In genomic region chr19:2579678-2580280, GRCh38 we compare ENCODE assay signal across 8 cellular contexts.
DNase-seq lines count a peak whose midpoint lies in the region; FAIRE-seq and TF ChIP-seq lines count a peak whose summit lies in the region.

No MANE protein-coding gene starts in this region.

- no peaks in the 10 kb centered on the region for H3K4me1 Mint-ChIP-seq in Caco-2 (ENCODE audit: low read depth, unreplicated experiment)
- peaks cover 4% of the 10 kb centered on the region for H3K4me1 Mint-ChIP-seq in astrocyte (ENCODE audit: low read depth, unreplicated experiment)

- intact Hi-C loops in Caco-2 (cut with micrococcal nuclease; ENCODE audit: unreplicated experiment) = loop anchor here (1.0 to 5.0 kb wide), 4 partner anchors 33 to 105 kb away; no protein-coding TSS in a partner anchor

- H3K27me3 ChIP-seq in Caco-2 (replicated peaks; ENCODE audit: control insufficient read depth, insufficient read depth, low read length) (no peaks in the 10 kb centered on the region), astrocyte (ENCODE audit: insufficient read depth, low read length) (no peaks in the 10 kb centered on the region), iPS-20b (ENCODE audit: insufficient read depth, low read length) (peaks cover 21% of the 10 kb centered on the region; the same call in 1 of the 2 replicates)

- H3K4me1 ChIP-seq in Caco-2 (peaks cover 29% of the 10 kb centered on the region), astrocyte (ENCODE audit: insufficient read depth, low read length) (peaks cover 22% of the 10 kb centered on the region), iPS-20b (ENCODE audit: insufficient read depth, low read length) (peaks cover 18% of the 10 kb centered on the region; the same call in 1 of the 2 replicates)

- H3K9me3 ChIP-seq in Caco-2 = peaks cover 12% of the 10 kb centered on the region
- peaks cover 5% of the 10 kb centered on the region for H3K9me3 ChIP-seq in astrocyte (ENCODE audit: insufficient read depth, low read depth, low read length)
- H3K9me3 ChIP-seq in iPS-20b (ENCODE audit: insufficient read depth, low read depth, low read length) = peaks cover 5% of the 10 kb centered on the region; the same call in 1 of the 2 replicates

- POLR2A ChIA-PET in Caco-2 (lab: Charles Lee) = interaction anchor here (0.6 to 2.4 kb wide), 6 partner anchors 9 to 104 kb away, joined by 3 to 48 read pairs (median 4); partner anchors contain the start of gene GADD45B

- H3K27ac Mint-ChIP-seq in Caco-2 (ENCODE audit: unreplicated experiment) = peak overlapping the region; percentile 42
- H3K27ac Mint-ChIP-seq in astrocyte (ENCODE audit: unreplicated experiment) = peak overlapping the region; percentile 84

- FAIRE-seq in astrocyte (lab: Jason Lieb, UNC) = no peak

- CTCF ChIA-PET in Caco-2 (lab: Charles Lee) = interaction anchor here (0.6 to 2.9 kb wide), 10 partner anchors 8 to 109 kb away, joined by 3 to 24 read pairs (median 5); partner anchors contain the start of gene GADD45B

- H3K27me3 Mint-ChIP-seq in Caco-2 (ENCODE audit: insufficient read depth, unreplicated experiment) (no peaks in the 10 kb centered on the region), astrocyte (ENCODE audit: low read depth, unreplicated experiment) (no peaks in the 10 kb centered on the region)

- no peak for TF ChIP-seq CTCF in Caco-2 (IDR thresholded peaks at IDR 0.05; ENCODE audit: insufficient read depth in 1 of 2, low read depth in 1 of 2, low read length in 1 of 2, severe bottlenecking in 1 of 2, unreplicated experiment in 1 of 2)
- TF ChIP-seq CTCF in astrocyte (IDR thresholded peaks at IDR 0.05; ENCODE audit: insufficient read depth, low read depth, low read length) = peak; percentile 1

- peak overlapping the region; percentile 70 for H3K4me3 Mint-ChIP-seq in Caco-2 (ENCODE audit: unreplicated experiment)
- H3K4me3 Mint-ChIP-seq in astrocyte (ENCODE audit: unreplicated experiment) = no peak overlapping the region

- H3K4me3 ChIP-seq in Caco-2 (ENCODE audit: low read depth, low read length) = no peak overlapping the region; the same call in 1 of the 2 replicates
- H3K4me3 ChIP-seq in astrocyte (ENCODE audit: insufficient read depth, low read depth, low read length) = peak overlapping the region; percentile 61
- peak overlapping the region; percentile 79; the same call in 1 of the 2 replicates for H3K4me3 ChIP-seq in iPS-20b (ENCODE audit: low read length)
- peak overlapping the region; percentile 54 for H3K4me3 ChIP-seq in skeletal muscle cell (ENCODE audit: low read depth, low read length)

- peak overlapping the region; percentile 91 for H3K4me2 ChIP-seq in astrocyte (ENCODE audit: low read length)

- DNase-seq in Caco-2 (no peak), astrocyte (ENCODE audit: low read depth) (no peak), skeletal muscle cell (ENCODE audit: low read depth) (no peak), DMS153 treated with DMSO at 0.1 percent for 48 hours (lab: John Stamatoyannopoulos, UW; ENCODE audit: unreplicated experiment) (no peak), NCI-H226 (no peak), NOMO-1 treated with dmso at 0.1 percent for 144 hours (lab: John Stamatoyannopoulos, UW; ENCODE audit: unreplicated experiment) (no peak), NCI-H2171 treated with DMSO at 0.1 percent for 48 hours (lab: John Stamatoyannopoulos, UW) (no peak)

- BruUV-seq in Caco-2 (replicated peaks; lab: Mats Ljungman, UMichigan) = no TSS peak

- no peaks in the 10 kb centered on the region for H3K9me3 Mint-ChIP-seq in Caco-2 (ENCODE audit: unreplicated experiment)
- H3K9me3 Mint-ChIP-seq in astrocyte (ENCODE audit: unreplicated experiment) = peaks cover 17% of the 10 kb centered on the region

- no peaks in the 10 kb centered on the region for H3K36me3 Mint-ChIP-seq in Caco-2 (ENCODE audit: insufficient read depth, unreplicated experiment)
- peaks cover 6% of the 10 kb centered on the region for H3K36me3 Mint-ChIP-seq in astrocyte (ENCODE audit: low read depth, unreplicated experiment)

- H4K20me1 ChIP-seq in astrocyte (ENCODE audit: insufficient read depth, low read length) = no peaks in the 10 kb centered on the region

- H3K36me3 ChIP-seq in Caco-2 (ENCODE audit: control insufficient read depth, insufficient read depth, low read length) (no peaks in the 10 kb centered on the region), astrocyte (ENCODE audit: insufficient read depth, low read length) (no peaks in the 10 kb centered on the region), iPS-20b (ENCODE audit: insufficient read depth, low read depth, low read length) (no peaks in the 10 kb centered on the region)

- no peaks in the 10 kb centered on the region for H3K79me2 ChIP-seq in astrocyte (ENCODE audit: insufficient read depth, low read length)

- peak overlapping the region; percentile 54 for H2AFZ ChIP-seq in astrocyte (ENCODE audit: low read depth, low read length)

- H3K9ac ChIP-seq in astrocyte (ENCODE audit: low read length) = peak overlapping the region; percentile 74
- no peak overlapping the region for H3K9ac ChIP-seq in iPS-20b (ENCODE audit: low read depth, low read length)

- peak overlapping the region; percentile 76 for H3K27ac ChIP-seq in astrocyte (ENCODE audit: low read depth, low read length)
- H3K27ac ChIP-seq in iPS-20b (ENCODE audit: low read length) = no peak overlapping the region
